ENCODE assay signal across 6 cellular contexts in the genomic region with DNA sequence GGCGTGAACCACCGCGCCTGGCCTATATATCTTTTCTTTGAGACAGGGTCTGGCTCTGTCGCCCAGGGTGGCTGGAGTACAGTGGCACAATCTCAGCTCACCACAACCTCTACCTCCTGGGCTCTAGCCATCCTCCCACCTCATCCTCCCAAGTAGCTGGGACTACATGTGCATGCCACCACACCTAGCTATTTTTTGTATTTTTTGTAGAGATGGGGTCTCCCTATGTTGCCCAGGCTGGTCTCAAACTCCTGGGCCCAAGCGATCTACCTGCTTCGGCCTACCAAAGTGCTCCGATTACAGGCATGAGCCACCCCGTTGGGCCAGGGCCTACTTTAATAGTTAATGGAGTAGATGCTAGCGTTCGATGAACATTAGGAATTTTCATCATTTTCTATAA. TPM values are rescaled to one million over a fixed set of nuclear protein-coding genes. Genes with fewer than 3 reads are reported as not detected.
DNase-seq lines count a peak whose midpoint lies in the region; ATAC-seq, FAIRE-seq and TF ChIP-seq lines count a peak whose summit lies in the region.

No MANE protein-coding gene starts in this region.

- H3K9me3 ChIP-seq in endothelial cell of umbilical vein (replicated peaks; ENCODE audit: control insufficient read depth, insufficient read depth, low read length) = no peaks in the 10 kb centered on the region

- no TSS peak for BruUV-seq in endothelial cell of umbilical vein (replicated peaks; lab: Mats Ljungman, UMichigan)

- H3K4me2 ChIP-seq in endothelial cell of umbilical vein (ENCODE audit: insufficient read depth, low read length) = peak overlapping the region; percentile 81

- peak overlapping the region; percentile 93 for H3K4me3 Mint-ChIP-seq in activated CD4-positive, alpha-beta T cell treated with anti-CD3 and anti-CD28 coated beads, Interleukin-2, amount 10 ng/mL, durations not matched to agents 24 days and 14 days
- H3K4me3 Mint-ChIP-seq in stimulated activated naive CD8-positive, alpha-beta T cell treated with anti-CD3 and anti-CD28 coated beads, Interleukin-15, amount 100 ng/mL, for 72 hours = peak overlapping the region; percentile 92 to 98

- CTCF ChIA-PET in endothelial cell of umbilical vein (lab: Charles Lee) = interaction anchor here (0.9 to 4.5 kb wide), 3 partner anchors 37 to 128 kb away, joined by 3 to 38 read pairs (median 5); no protein-coding TSS in a partner anchor

- TF ChIP-seq POLR2A in endothelial cell of umbilical vein (IDR thresholded peaks at IDR 0.05; ENCODE audit: low read depth, low read length) = no peak

- no peak for ATAC-seq in stimulated activated naive CD8-positive, alpha-beta T cell treated with anti-CD3 and anti-CD28 coated beads, Interleukin-15, amount 100 ng/mL, for 72 hours

- no peak for FAIRE-seq in endothelial cell of umbilical vein (lab: Jason Lieb, UNC)

- H3K27me3 ChIP-seq in endothelial cell of umbilical vein (ENCODE audit: control insufficient read depth in 2 of 2, insufficient read depth in 2 of 2, low read length in 2 of 2) = no peaks in the 10 kb centered on the region

- intact Hi-C loops in activated CD4-positive, alpha-beta T cell treated with anti-CD3 and anti-CD28 coated beads, Interleukin-2, amount 10 ng/mL, durations not matched to agents 24 days and 14 days (cut with micrococcal nuclease) = loop anchor here (5.0 kb wide), 1 partner anchor 72 kb away; a partner anchor contains a TSS
- intact Hi-C loops in endothelial cell of umbilical vein (cut with micrococcal nuclease) = loop anchor here (5.0 kb wide), 1 partner anchor 377 kb away; no protein-coding TSS in a partner anchor

- H3K36me3 Mint-ChIP-seq in activated CD4-positive, alpha-beta T cell treated with anti-CD3 and anti-CD28 coated beads, Interleukin-2, amount 10 ng/mL, durations not matched to agents 24 days and 14 days (ENCODE audit: low read depth) = peaks cover 53% of the 10 kb centered on the region

- POLR2A ChIA-PET in endothelial cell of umbilical vein (lab: Charles Lee) = interaction anchor here (0.6 kb wide), 1 partner anchor 21 kb away, joined by 5 read pairs; no protein-coding TSS in a partner anchor

- H3K9ac ChIP-seq in endothelial cell of umbilical vein (replicated peaks; ENCODE audit: extremely low read depth, insufficient read depth, low read length) = peak overlapping the region; percentile 78

- H2AFZ ChIP-seq in endothelial cell of umbilical vein (ENCODE audit: low read depth, low read length) = no peak overlapping the region

- H3K4me3 ChIP-seq in endothelial cell of umbilical vein (replicated peaks in 1 of 3; ENCODE audit: insufficient read depth in 1 of 3, low read depth in 1 of 3, low read length in 3 of 3) = peak overlapping the region in 2 of 3 experiments; percentile 62 to 88

- TF ChIP-seq CTCF in endothelial cell of umbilical vein (IDR thresholded peaks at IDR 0.05; ENCODE audit: extremely low read depth in 1 of 2, insufficient read depth in 1 of 2, low read depth in 1 of 2, low read length in 2 of 2) = no peak

- peaks cover 72% of the 10 kb centered on the region for H3K79me2 ChIP-seq in endothelial cell of umbilical vein (ENCODE audit: control insufficient read depth, insufficient read depth, low read length)

- H3K9me3 Mint-ChIP-seq in activated CD4-positive, alpha-beta T cell treated with anti-CD3 and anti-CD28 coated beads, Interleukin-2, amount 10 ng/mL, durations not matched to agents 24 days and 14 days = no peaks in the 10 kb centered on the region
- H3K9me3 Mint-ChIP-seq in stimulated activated naive CD8-positive, alpha-beta T cell treated with anti-CD3 and anti-CD28 coated beads, Interleukin-15, amount 100 ng/mL, for 72 hours = no peaks in the 10 kb centered on the region

- H3K4me1 ChIP-seq in endothelial cell of umbilical vein (ENCODE audit: control insufficient read depth, extremely low read depth, insufficient read depth, low read length) = peaks cover 10% of the 10 kb centered on the region

- no peak overlapping the region for H3K27ac ChIP-seq in endothelial cell of umbilical vein (ENCODE audit: insufficient read depth, low read depth, low read length)

- dilution Hi-C loops in endothelial cell of umbilical vein (cut with MboI; ENCODE audit: extremely low pct_ligation_motif_present, low sequenced_read_pairs) = no loop called here

- no peak for DNase-seq in activated CD4-positive, alpha-beta T cell treated with anti-CD3 and anti-CD28 coated beads, Interleukin-2, amount 10 ng/mL, durations not matched to agents 24 days and 14 days
- DNase-seq in activated CD4-positive, alpha-beta T cell treated with anti-CD3 and anti-CD28 coated beads, Interleukin-2, amount 50 U/mL, for 4 hours = no peak
- DNase-seq in endothelial cell of umbilical vein (ENCODE audit: low read depth, low spot score) (no peak), NCI-H187 (lab: John Stamatoyannopoulos, UW) (no peak), NCI-H2227 treated with DMSO at 0.1 percent for 48 hours (lab: John Stamatoyannopoulos, UW) (no peak)
- DNase-seq in stimulated activated naive CD8-positive, alpha-beta T cell treated with anti-CD3 and anti-CD28 coated beads, Interleukin-15, amount 100 ng/mL, for 72 hours = no peak

- H3K27me3 Mint-ChIP-seq in activated CD4-positive, alpha-beta T cell treated with anti-CD3 and anti-CD28 coated beads, Interleukin-2, amount 10 ng/mL, durations not matched to agents 24 days and 14 days = no peaks in the 10 kb centered on the region
- no peaks in the 10 kb centered on the region for H3K27me3 Mint-ChIP-seq in stimulated activated naive CD8-positive, alpha-beta T cell treated with anti-CD3 and anti-CD28 coated beads, Interleukin-15, amount 100 ng/mL, for 72 hours

- peaks cover 9 to 16% of the 10 kb centered on the region in 2 experiments for H3K36me3 ChIP-seq in endothelial cell of umbilical vein (ENCODE audit: control insufficient read depth in 2 of 2, extremely low read depth in 1 of 2, insufficient read depth in 2 of 2, low read length in 2 of 2)

- H3K4me1 Mint-ChIP-seq in activated CD4-positive, alpha-beta T cell treated with anti-CD3 and anti-CD28 coated beads, Interleukin-2, amount 10 ng/mL, durations not matched to agents 24 days and 14 days = peaks cover 35% of the 10 kb centered on the region
- peaks cover 45% of the 10 kb centered on the region for H3K4me1 Mint-ChIP-seq in stimulated activated naive CD8-positive, alpha-beta T cell treated with anti-CD3 and anti-CD28 coated beads, Interleukin-15, amount 100 ng/mL, for 72 hours

- no peaks in the 10 kb centered on the region for H3K9me1 ChIP-seq in endothelial cell of umbilical vein (replicated peaks; ENCODE audit: control insufficient read depth, extremely low read depth, insufficient read depth, low read length)

- no peaks in the 10 kb centered on the region for H4K20me1 ChIP-seq in endothelial cell of umbilical vein (replicated peaks; ENCODE audit: control insufficient read depth, extremely low read depth, insufficient read depth, low read length)

- peak overlapping the region; percentile 77 for H3K27ac Mint-ChIP-seq in activated CD4-positive, alpha-beta T cell treated with anti-CD3 and anti-CD28 coated beads, Interleukin-2, amount 10 ng/mL, durations not matched to agents 24 days and 14 days
- no peak overlapping the region for H3K27ac Mint-ChIP-seq in stimulated activated naive CD8-positive, alpha-beta T cell treated with anti-CD3 and anti-CD28 coated beads, Interleukin-15, amount 100 ng/mL, for 72 hours

RNA-seq across cellular contexts. Expression of a gene that starts 3.4 kb away (rescaled TPM):
- total RNA-seq in activated CD4-positive, alpha-beta T cell treated with anti-CD3 and anti-CD28 coated beads, Interleukin-2, amount 10 ng/mL, durations not matched to agents 24 days and 14 days = 153 and 163 TPM in 2 replicates
- total RNA-seq in endothelial cell of umbilical vein = 84.6 and 94.5 TPM in 2 replicates
- 98.8 and 104 TPM in 2 replicates for polyA plus RNA-seq in endothelial cell of umbilical vein
- polyA plus RNA-seq in endothelial cell of umbilical vein (2011; cell fraction: cytosol; rRNA removed) = 55.5 and 63.9 TPM in 2 replicates
- 406 TPM in 2 replicates for polyA plus RNA-seq in endothelial cell of umbilical vein (2011; cell fraction: nucleus; rRNA removed)
- polyA plus RNA-seq in endothelial cell of umbilical vein (2012) = 46.3 and 67.8 TPM in 2 replicates
- 157 and 176 TPM in 2 replicates for polyA minus RNA-seq in endothelial cell of umbilical vein
- polyA minus RNA-seq in endothelial cell of umbilical vein (2011; cell fraction: cytosol; rRNA and poly(A)+ RNA removed) = 76.4 TPM
- 155 and 156 TPM in 2 replicates for polyA minus RNA-seq in endothelial cell of umbilical vein (2011; cell fraction: nucleus; rRNA and poly(A)+ RNA removed)

RNA-seq across cellular contexts. Expression of a gene that starts 14.2 kb away (rescaled TPM):
- total RNA-seq in activated CD4-positive, alpha-beta T cell treated with anti-CD3 and anti-CD28 coated beads, Interleukin-2, amount 10 ng/mL, durations not matched to agents 24 days and 14 days = 216 and 218 TPM in 2 replicates
- total RNA-seq in endothelial cell of umbilical vein = 208 and 213 TPM in 2 replicates
- 240 and 263 TPM in 2 replicates for polyA plus RNA-seq in endothelial cell of umbilical vein
- 229 and 274 TPM in 2 replicates for polyA plus RNA-seq in endothelial cell of umbilical vein (2011; cell fraction: cytosol; rRNA removed)
- polyA plus RNA-seq in endothelial cell of umbilical vein (2011; cell fraction: nucleus; rRNA removed) = 139 and 163 TPM in 2 replicates
- polyA plus RNA-seq in endothelial cell of umbilical vein (2012) = 252 and 266 TPM in 2 replicates
- 64.0 and 65.3 TPM in 2 replicates for polyA minus RNA-seq in endothelial cell of umbilical vein
- 65.3 TPM for polyA minus RNA-seq in endothelial cell of umbilical vein (2011; cell fraction: cytosol; rRNA and poly(A)+ RNA removed)
- polyA minus RNA-seq in endothelial cell of umbilical vein (2011; cell fraction: nucleus; rRNA and poly(A)+ RNA removed) = 22.7 and 27.4 TPM in 2 replicates

RNA-seq across cellular contexts. Expression of a gene that starts 17.0 kb away (rescaled TPM):
- total RNA-seq in activated CD4-positive, alpha-beta T cell treated with anti-CD3 and anti-CD28 coated beads, Interleukin-2, amount 10 ng/mL, durations not matched to agents 24 days and 14 days = 64.6 and 67.3 TPM in 2 replicates
- total RNA-seq in endothelial cell of umbilical vein = 74.8 and 77.0 TPM in 2 replicates
- polyA plus RNA-seq in endothelial cell of umbilical vein = 197 and 217 TPM in 2 replicates
- polyA plus RNA-seq in endothelial cell of umbilical vein (2011; cell fraction: cytosol; rRNA removed) = 198 and 202 TPM in 2 replicates
- 117 and 122 TPM in 2 replicates for polyA plus RNA-seq in endothelial cell of umbilical vein (2011; cell fraction: nucleus; rRNA removed)
- 120 and 122 TPM in 2 replicates for polyA plus RNA-seq in endothelial cell of umbilical vein (2012)
- 102 and 109 TPM in 2 replicates for polyA minus RNA-seq in endothelial cell of umbilical vein
- polyA minus RNA-seq in endothelial cell of umbilical vein (2011; cell fraction: cytosol; rRNA and poly(A)+ RNA removed) = 62.0 TPM
- polyA minus RNA-seq in endothelial cell of umbilical vein (2011; cell fraction: nucleus; rRNA and poly(A)+ RNA removed) = 15.6 and 27.7 TPM in 2 replicates

RNA-seq across cellular contexts. Expression of a gene that starts 23.9 kb away (rescaled TPM):
- total RNA-seq in activated CD4-positive, alpha-beta T cell treated with anti-CD3 and anti-CD28 coated beads, Interleukin-2, amount 10 ng/mL, durations not matched to agents 24 days and 14 days = 12.4 and 12.9 TPM in 2 replicates
- 11.6 and 12.4 TPM in 2 replicates for total RNA-seq in endothelial cell of umbilical vein
- 19.3 and 26.4 TPM in 2 replicates for polyA plus RNA-seq in endothelial cell of umbilical vein
- polyA plus RNA-seq in endothelial cell of umbilical vein (2011; cell fraction: cytosol; rRNA removed) = 12.6 and 16.6 TPM in 2 replicates
- 14.8 and 16.9 TPM in 2 replicates for polyA plus RNA-seq in endothelial cell of umbilical vein (2011; cell fraction: nucleus; rRNA removed)
- 7.5 and 10.9 TPM in 2 replicates for polyA plus RNA-seq in endothelial cell of umbilical vein (2012)
- polyA minus RNA-seq in endothelial cell of umbilical vein = 5.9 and 8.0 TPM in 2 replicates
- polyA minus RNA-seq in endothelial cell of umbilical vein (2011; cell fraction: cytosol; rRNA and poly(A)+ RNA removed) = 6.1 TPM
- 4.2 and 6.6 TPM in 2 replicates for polyA minus RNA-seq in endothelial cell of umbilical vein (2011; cell fraction: nucleus; rRNA and poly(A)+ RNA removed)

RNA-seq across cellular contexts. Expression of a gene that starts 31.3 kb away (rescaled TPM):
- total RNA-seq in activated CD4-positive, alpha-beta T cell treated with anti-CD3 and anti-CD28 coated beads, Interleukin-2, amount 10 ng/mL, durations not matched to agents 24 days and 14 days = not detected in 2 replicates
- total RNA-seq in endothelial cell of umbilical vein = not detected in 2 replicates
- not detected in 2 replicates for polyA plus RNA-seq in endothelial cell of umbilical vein
- not detected in 2 replicates for polyA plus RNA-seq in endothelial cell of umbilical vein (2011; cell fraction: cytosol; rRNA removed)
- not detected in 2 replicates for polyA plus RNA-seq in endothelial cell of umbilical vein (2011; cell fraction: nucleus; rRNA removed)
- polyA plus RNA-seq in endothelial cell of umbilical vein (2012) = 0.11 TPM in 1 of 2 replicates, not detected in the other
- not detected in 2 replicates for polyA minus RNA-seq in endothelial cell of umbilical vein
- polyA minus RNA-seq in endothelial cell of umbilical vein (2011; cell fraction: cytosol; rRNA and poly(A)+ RNA removed) = not detected
- polyA minus RNA-seq in endothelial cell of umbilical vein (2011; cell fraction: nucleus; rRNA and poly(A)+ RNA removed) = not detected in 2 replicates
